ENCODE assay signal across 39 cellular contexts in the genomic region with DNA sequence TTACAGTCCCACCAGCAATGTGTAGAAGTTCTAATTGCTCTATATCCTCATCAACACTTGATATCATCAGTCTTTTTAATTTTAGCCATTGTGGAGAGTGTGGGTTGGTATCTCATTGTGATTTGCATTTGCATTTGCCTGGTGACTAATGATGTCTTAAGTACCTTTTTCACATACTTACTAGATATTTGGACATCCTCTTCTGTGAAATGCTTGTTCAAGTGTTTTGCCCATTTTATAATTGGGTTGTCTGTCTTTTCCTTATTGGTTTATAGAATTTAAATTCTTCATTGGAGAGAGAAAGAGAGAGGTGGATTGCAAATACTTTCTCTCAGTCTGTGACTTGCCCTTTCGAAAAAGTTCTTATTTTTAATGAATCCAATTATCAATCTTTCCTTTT.
"Had no signal": no experiment of that assay in that cellular context is flagged by ENCODE, and none has a peak within 500 bp of the region (broad histone marks: within the 10 kb centered on the region; RNA-seq: fewer than 3 reads in every experiment).

No MANE protein-coding gene starts in this region.

- H3K4me3 ChIP-seq: adrenal gland, ascending aorta, body of pancreas, breast epithelium, cardiac muscle cell had no signal

- H3K27ac Mint-ChIP-seq: activated naive CD4-positive, alpha-beta T cell treated with anti-CD3 and anti-CD28 coated beads for 36 hours; activated naive CD4-positive, alpha-beta T cell treated with anti-CD3 and anti-CD28 coated beads, Interleukin-2, amount 10 ng/mL, durations not matched to agents 7 days and 5 days; activated naive CD4-positive, alpha-beta T cell treated with anti-CD3 and anti-CD28 coated beads, Interleukin-2, amount 50 U/mL, for 24 hours; activated naive CD4-positive, alpha-beta T cell treated with anti-CD3 and anti-CD28 coated beads, Interleukin-2, amount 50 U/mL, for 72 hours; activated naive CD8-positive, alpha-beta T cell; activated naive CD8-positive, alpha-beta T cell treated with anti-CD3 and anti-CD28 coated beads for 36 hours; activated naive CD8-positive, alpha-beta T cell treated with anti-CD3 and anti-CD28 coated beads, Interleukin-2, amount 10 ng/mL, durations not matched to agents 7 days and 5 days; activated naive CD8-positive, alpha-beta T cell treated with anti-CD3 and anti-CD28 coated beads, Interleukin-2, amount 50 U/mL, for 24 hours; activated T-cell treated with anti-CD3 and anti-CD28 coated beads, Interleukin-2, amount 50 U/mL, for 72 hours; activated T-helper 1 cell treated with anti-CD3 and anti-CD28 coated beads, Interleukin-12 subunit alpha, Interleukin-12 subunit beta, Interleukin-2, Interleukin-4 antibody, amounts not matched to agents 30 ng/mL and 10 ng/mL and 1 ng/mL, durations not matched to agents 14 hours and 24 hours and 36 hours; activated T-helper 17 cell treated with anti-CD3 and anti-CD28 coated beads, Interleukin-2, amount 50 U/mL, for 72 hours; activated T-helper 2 cell treated with anti-CD3 and anti-CD28 coated beads, Interferon-gamma antibody, Interleukin-2, Interleukin-4, amounts not matched to agents 10 μg/mL and 5 μg/mL and 100 μg/mL, durations not matched to agents 14 hours and 24 hours and 36 hours; brain had no signal

- DNase-seq: activated effector memory CD4-positive, alpha-beta T cell treated with anti-CD3 and anti-CD28 coated beads, Interleukin-2, amount 50 U/mL, for 16 hours; activated effector memory CD4-positive, alpha-beta T cell treated with Interleukin-2 at 50 U/mL for 16 hours; activated gamma-delta T cell; activated gamma-delta T cell treated with Interleukin-2 at 50 U/mL for 16 hours; activated naive CD4-positive, alpha-beta T cell; activated naive CD4-positive, alpha-beta T cell treated with anti-CD3 and anti-CD28 coated beads for 36 hours; activated naive CD4-positive, alpha-beta T cell treated with anti-CD3 and anti-CD28 coated beads, Interleukin-2, amount 10 ng/mL, durations not matched to agents 7 days and 5 days; activated naive CD4-positive, alpha-beta T cell treated with anti-CD3 and anti-CD28 coated beads, Interleukin-2, amount 50 U/mL, for 16 hours; activated naive CD4-positive, alpha-beta T cell treated with Interleukin-2 at 50 U/mL for 16 hours; activated naive CD8-positive, alpha-beta T cell treated with anti-CD3 and anti-CD28 coated beads for 36 hours; activated naive CD8-positive, alpha-beta T cell treated with anti-CD3 and anti-CD28 coated beads, Interleukin-2, amount 10 ng/mL, durations not matched to agents 7 days and 5 days; activated naive CD8-positive, alpha-beta T cell treated with anti-CD3 and anti-CD28 coated beads, Interleukin-2, amount 50 U/mL, for 24 hours; activated T-cell treated with anti-CD3 and anti-CD28 coated beads, Interleukin-2, amount 50 U/mL, for 4 hours; activated T-cell treated with anti-CD3 and anti-CD28 coated beads, Interleukin-2, amount 50 U/mL, for 48 hours; activated T-cell treated with anti-CD3 and anti-CD28 coated beads, Interleukin-2, amount 50 U/mL, for 72 hours; adrenal gland; amniotic stem cell; amygdala; anterior cingulate cortex; aorta; body of pancreas; brain microvascular endothelial cell; caudate nucleus; central memory CD4-positive, alpha-beta T cell; cerebellar nuclear complex had no signal

- H3K9me3 ChIP-seq: body of pancreas had no signal

- H3K4me1 Mint-ChIP-seq: activated naive CD4-positive, alpha-beta T cell treated with anti-CD3 and anti-CD28 coated beads, Interleukin-2, amount 50 U/mL, for 24 hours; activated T-helper 17 cell treated with anti-CD3 and anti-CD28 coated beads, Interleukin-2, amount 50 U/mL, for 72 hours; central memory CD8-positive, alpha-beta T cell had no signal

- H3K27ac ChIP-seq: adrenal gland, brain microvascular endothelial cell, cardiac muscle cell had no signal

- H3K27me3 Mint-ChIP-seq: activated naive CD4-positive, alpha-beta T cell treated with anti-CD3 and anti-CD28 coated beads, Interleukin-2, amount 50 U/mL, for 24 hours; activated naive CD8-positive, alpha-beta T cell; activated naive CD8-positive, alpha-beta T cell treated with anti-CD3 and anti-CD28 coated beads, Interleukin-2, amount 50 U/mL, for 24 hours; activated T-helper 17 cell treated with anti-CD3 and anti-CD28 coated beads, Interleukin-2, amount 50 U/mL, for 72 hours had no signal

- FAIRE-seq: astrocyte, bronchial epithelial cell, colon had no signal

- H3K27me3 ChIP-seq: adrenal gland, ascending aorta, body of pancreas, brain microvascular endothelial cell, breast epithelium, cardiac muscle cell had no signal

- H3K4me3 Mint-ChIP-seq: activated naive CD4-positive, alpha-beta T cell treated with anti-CD3 and anti-CD28 coated beads for 36 hours; activated naive CD4-positive, alpha-beta T cell treated with anti-CD3 and anti-CD28 coated beads, Interleukin-2, amount 10 ng/mL, durations not matched to agents 7 days and 5 days; activated naive CD4-positive, alpha-beta T cell treated with anti-CD3 and anti-CD28 coated beads, Interleukin-2, amount 50 U/mL, for 24 hours; activated naive CD8-positive, alpha-beta T cell; activated naive CD8-positive, alpha-beta T cell treated with anti-CD3 and anti-CD28 coated beads for 36 hours; activated naive CD8-positive, alpha-beta T cell treated with anti-CD3 and anti-CD28 coated beads, Interleukin-2, amount 10 ng/mL, durations not matched to agents 7 days and 5 days; activated naive CD8-positive, alpha-beta T cell treated with anti-CD3 and anti-CD28 coated beads, Interleukin-2, amount 50 U/mL, for 24 hours; activated T-cell treated with anti-CD3 and anti-CD28 coated beads, Interleukin-2, amount 50 U/mL, for 4 hours; activated T-cell treated with anti-CD3 and anti-CD28 coated beads, Interleukin-2, amount 50 U/mL, for 72 hours; activated T-helper 1 cell treated with anti-CD3 and anti-CD28 coated beads, Interleukin-12 subunit alpha, Interleukin-12 subunit beta, Interleukin-2, Interleukin-4 antibody, amounts not matched to agents 30 ng/mL and 10 ng/mL and 1 ng/mL, durations not matched to agents 14 hours and 24 hours and 36 hours; activated T-helper 17 cell treated with anti-CD3 and anti-CD28 coated beads, Interleukin-2, amount 50 U/mL, for 72 hours; brain; central memory CD8-positive, alpha-beta T cell had no signal

- H3K36me3 ChIP-seq: adrenal gland, ascending aorta, brain microvascular endothelial cell, breast epithelium, cardiac muscle cell had no signal

- H3K9me3 Mint-ChIP-seq: activated naive CD4-positive, alpha-beta T cell treated with anti-CD3 and anti-CD28 coated beads for 36 hours; central memory CD8-positive, alpha-beta T cell had no signal

- H3K36me3 Mint-ChIP-seq: activated naive CD4-positive, alpha-beta T cell treated with anti-CD3 and anti-CD28 coated beads, Interleukin-2, amount 50 U/mL, for 24 hours had no signal

- ATAC-seq: activated naive CD4-positive, alpha-beta T cell treated with anti-CD3 and anti-CD28 coated beads, Interleukin-2, amount 50 U/mL, for 72 hours; activated naive CD8-positive, alpha-beta T cell treated with anti-CD3 and anti-CD28 coated beads, Interleukin-2, amount 50 U/mL, for 24 hours; activated T-cell treated with anti-CD3 and anti-CD28 coated beads, Interleukin-2, amount 50 U/mL, for 4 hours; activated T-cell treated with anti-CD3 and anti-CD28 coated beads, Interleukin-2, amount 50 U/mL, for 72 hours; activated T-helper 17 cell treated with anti-CD3 and anti-CD28 coated beads, Interleukin-2, amount 50 U/mL, for 72 hours; body of pancreas had no signal
